Comparison of ENCODE assay signal across 11 cellular contexts in the genomic region with DNA sequence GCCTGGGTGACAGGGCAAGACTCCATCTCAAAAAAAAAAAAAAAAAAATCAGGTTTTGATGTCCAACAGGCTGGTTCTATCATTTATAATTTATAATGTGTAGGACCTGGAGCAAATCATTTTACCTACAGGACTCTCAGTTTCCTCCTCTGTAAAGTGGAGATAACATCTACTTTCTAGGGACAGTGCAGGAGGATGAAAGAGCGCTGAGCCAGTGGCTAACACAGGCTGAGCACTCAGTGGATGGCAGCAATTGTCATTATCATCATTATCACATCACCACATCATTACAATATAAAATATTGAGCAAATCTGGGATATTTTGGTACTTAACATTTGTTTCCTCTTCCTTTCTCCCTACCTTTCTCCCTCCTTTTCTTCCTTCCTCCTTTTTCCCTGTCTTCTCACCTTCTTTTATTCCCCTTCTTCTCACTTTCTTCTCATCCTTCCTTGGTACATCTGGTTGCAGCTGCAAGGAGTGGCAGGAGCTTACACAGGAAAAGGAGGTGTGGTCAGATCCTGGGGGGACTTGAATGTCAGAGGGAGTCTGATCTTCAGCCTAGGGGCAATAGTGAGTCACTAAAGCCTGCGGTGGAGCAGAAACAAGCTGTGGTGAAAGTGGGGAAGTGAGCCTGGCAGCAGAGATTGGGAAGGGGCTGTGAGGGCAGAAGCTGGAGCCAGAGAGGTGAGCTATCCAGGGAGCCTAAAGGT. TPM values are rescaled to one million over a fixed set of nuclear protein-coding genes. Genes with fewer than 3 reads are reported as not detected.
DNase-seq lines count a peak whose midpoint lies in the region; ATAC-seq and TF ChIP-seq lines count a peak whose summit lies in the region.
"Had no signal": no experiment of that assay in that cellular context is flagged by ENCODE, and none has a peak within 500 bp of the region (broad histone marks: within the 10 kb centered on the region; RNA-seq: fewer than 3 reads in every experiment).

No MANE protein-coding gene starts in this region.

- no peaks in the 10 kb centered on the region for H3F3A ChIP-seq in GM23338 (replicated peaks; ENCODE audit: low read depth)

- H3K4me1 ChIP-seq in GM23338 (ENCODE audit: insufficient read depth): peaks cover 12% of the 10 kb centered on the region; the same call in 1 of the 2 replicates

- H3K27ac Mint-ChIP-seq in GM23338 (no peak overlapping the region), progenitor cell of endocrine pancreas (no peak overlapping the region)
- H3K27ac Mint-ChIP-seq: activated CD4-positive, alpha-beta T cell treated with anti-CD3 and anti-CD28 coated beads, Interleukin-2, amount 10 ng/mL, durations not matched to agents 7 days and 5 days had no signal

- H3K4me3 ChIP-seq in GM23338 (no peak overlapping the region), MG63 (no peak overlapping the region)

- no peak for TF ChIP-seq CTCF in GM23338 (conservative IDR thresholded peaks at IDR 0.05; ENCODE audit: low read depth in 2 of 2)
- TF ChIP-seq CTCF in progenitor cell of endocrine pancreas (IDR thresholded peaks at IDR 0.05; ENCODE audit: unreplicated experiment): no peak

- DNase-seq in GM23338 (ENCODE audit: low spot score) (peak; percentile 61), MG63 (peak; percentile 51), SW480 (ENCODE audit: low spot score) (peak; percentile 47), iPS DF 19.7 (ENCODE audit: low read depth, low spot score) (peak; percentile 35), pons (ENCODE audit: low spot score) (no peak), NAMALWA (ENCODE audit: low spot score) (no peak), progenitor cell of endocrine pancreas (ENCODE audit: low spot score, unreplicated experiment) (no peak)
- DNase-seq in activated CD8-positive, alpha-beta memory T cell treated with anti-CD3 and anti-CD28 coated beads, Interleukin-2, amount 50 U/mL, for 4 hours: no peak
- DNase-seq: activated CD4-positive, alpha-beta T cell treated with anti-CD3 and anti-CD28 coated beads, Interleukin-2, amount 10 ng/mL, durations not matched to agents 7 days and 5 days; NCI-H1048; stimulated activated naive CD4-positive, alpha-beta T cell treated with Interleukin-2 at 50 U/mL for 16 hours had no signal

- H3K27ac ChIP-seq in GM23338 (ENCODE audit: low read depth): no peak overlapping the region

- no peaks in the 10 kb centered on the region for H3K36me3 ChIP-seq in GM23338 (ENCODE audit: insufficient read depth)
- no peaks in the 10 kb centered on the region for H3K36me3 ChIP-seq in MG63

- H3K9me2 ChIP-seq in GM23338 (ENCODE audit: insufficient read depth): no peaks in the 10 kb centered on the region

- no peak overlapping the region for H3K4me3 Mint-ChIP-seq in GM23338
- no peak overlapping the region for H3K4me3 Mint-ChIP-seq in progenitor cell of endocrine pancreas (ENCODE audit: low read depth)
- H3K4me3 Mint-ChIP-seq: activated CD4-positive, alpha-beta T cell treated with anti-CD3 and anti-CD28 coated beads, Interleukin-2, amount 10 ng/mL, durations not matched to agents 7 days and 5 days had no signal

- H4K20me1 ChIP-seq in GM23338 (replicated peaks; ENCODE audit: insufficient read depth): no peaks in the 10 kb centered on the region

- peak; percentile 88 for ATAC-seq in GM23338

- peaks cover 10% of the 10 kb centered on the region; the same call in 2 of the 3 replicates for H3K9me3 Mint-ChIP-seq in GM23338
- peaks cover 4% of the 10 kb centered on the region for H3K9me3 Mint-ChIP-seq in progenitor cell of endocrine pancreas (ENCODE audit: low read depth)

- H3K27me3 ChIP-seq in GM23338 (ENCODE audit: insufficient read depth) (no peaks in the 10 kb centered on the region), MG63 (peaks cover 5% of the 10 kb centered on the region; the same call in 1 of the 2 replicates)

- H3K36me3 Mint-ChIP-seq in GM23338 (ENCODE audit: low read depth) (peaks cover 3% of the 10 kb centered on the region; the same call in 2 of the 3 replicates), progenitor cell of endocrine pancreas (ENCODE audit: insufficient read depth) (no peaks in the 10 kb centered on the region)

- no peaks in the 10 kb centered on the region for H3K79me2 ChIP-seq in GM23338 (replicated peaks; ENCODE audit: insufficient read depth)

- H2AFZ ChIP-seq in GM23338: peak overlapping the region; percentile 73

- H3K27me3 Mint-ChIP-seq in GM23338 (ENCODE audit: insufficient read depth, low read depth, poor library complexity): peaks cover 5% of the 10 kb centered on the region
- peaks cover 3% of the 10 kb centered on the region for H3K27me3 Mint-ChIP-seq in progenitor cell of endocrine pancreas

- H3K4me1 Mint-ChIP-seq in GM23338: peaks cover 14% of the 10 kb centered on the region
- peaks cover 11% of the 10 kb centered on the region for H3K4me1 Mint-ChIP-seq in progenitor cell of endocrine pancreas (ENCODE audit: low read depth)

- H3K4me2 ChIP-seq in GM23338: no peak overlapping the region

- H3K9me3 ChIP-seq in MG63: no peaks in the 10 kb centered on the region

TF ChIP-seq in GM23338, 12 proteins besides CTCF, POLR2A, EP300 and RAD21:
- TF ChIP-seq EZH2 (IDR thresholded peaks at IDR 0.05; ENCODE audit: low read depth, unreplicated experiment) (no peak), STAT1 (IDR thresholded peaks at IDR 0.05; ENCODE audit: unreplicated experiment) (no peak), JUNB (IDR thresholded peaks at IDR 0.05; ENCODE audit: unreplicated experiment) (no peak), NANOG (IDR thresholded peaks at IDR 0.05; ENCODE audit: borderline replicate concordance) (no peak), EZH2phosphoT487 (IDR thresholded peaks at IDR 0.05; ENCODE audit: unreplicated experiment) (no peak), ZNF114 (CRISPR knock-in tag; IDR thresholded peaks at IDR 0.05) (no peak), POLR2AphosphoS5 (IDR thresholded peaks at IDR 0.05; ENCODE audit: low read depth) (no peak)
- TF ChIP-seq, protein P1, sequence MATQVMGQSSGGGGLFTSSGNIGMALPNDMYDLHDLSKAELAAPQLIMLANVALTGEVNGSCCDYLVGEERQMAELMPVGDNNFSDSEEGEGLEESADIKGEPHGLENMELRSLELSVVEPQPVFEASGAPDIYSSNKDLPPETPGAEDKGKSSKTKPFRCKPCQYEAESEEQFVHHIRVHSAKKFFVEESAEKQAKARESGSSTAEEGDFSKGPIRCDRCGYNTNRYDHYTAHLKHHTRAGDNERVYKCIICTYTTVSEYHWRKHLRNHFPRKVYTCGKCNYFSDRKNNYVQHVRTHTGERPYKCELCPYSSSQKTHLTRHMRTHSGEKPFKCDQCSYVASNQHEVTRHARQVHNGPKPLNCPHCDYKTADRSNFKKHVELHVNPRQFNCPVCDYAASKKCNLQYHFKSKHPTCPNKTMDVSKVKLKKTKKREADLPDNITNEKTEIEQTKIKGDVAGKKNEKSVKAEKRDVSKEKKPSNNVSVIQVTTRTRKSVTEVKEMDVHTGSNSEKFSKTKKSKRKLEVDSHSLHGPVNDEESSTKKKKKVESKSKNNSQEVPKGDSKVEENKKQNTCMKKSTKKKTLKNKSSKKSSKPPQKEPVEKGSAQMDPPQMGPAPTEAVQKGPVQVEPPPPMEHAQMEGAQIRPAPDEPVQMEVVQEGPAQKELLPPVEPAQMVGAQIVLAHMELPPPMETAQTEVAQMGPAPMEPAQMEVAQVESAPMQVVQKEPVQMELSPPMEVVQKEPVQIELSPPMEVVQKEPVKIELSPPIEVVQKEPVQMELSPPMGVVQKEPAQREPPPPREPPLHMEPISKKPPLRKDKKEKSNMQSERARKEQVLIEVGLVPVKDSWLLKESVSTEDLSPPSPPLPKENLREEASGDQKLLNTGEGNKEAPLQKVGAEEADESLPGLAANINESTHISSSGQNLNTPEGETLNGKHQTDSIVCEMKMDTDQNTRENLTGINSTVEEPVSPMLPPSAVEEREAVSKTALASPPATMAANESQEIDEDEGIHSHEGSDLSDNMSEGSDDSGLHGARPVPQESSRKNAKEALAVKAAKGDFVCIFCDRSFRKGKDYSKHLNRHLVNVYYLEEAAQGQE (IDR thresholded peaks at IDR 0.05; ENCODE audit: unreplicated experiment): no peak

RNA-seq across cellular contexts. Expression of a gene that starts 24.6 kb away (rescaled TPM):
- 36.3 and 46.1 TPM in 2 replicates for total RNA-seq in GM23338 (2014; rRNA removed; shearing (Covaris generic))
- polyA plus RNA-seq in GM23338 (2016; fragmentation: Nextera tagmentation; extraction: Ambion mirVana): 68.7 and 71.2 TPM in 2 replicates
- 44.9 and 49.3 TPM in 2 replicates for total RNA-seq in MG63 (2014; rRNA removed; shearing (Covaris generic); ENCODE audit: low replicate concordance)
- 52.6 and 60.4 TPM in 2 replicates for total RNA-seq in progenitor cell of endocrine pancreas

Comparison
In these comparisons a context has a peak if more than half of its experiments do, and no peak if none do; other contexts are left out.
1. DNase-seq: peak in GM23338 (single experiment), MG63 (single experiment), SW480 (single experiment) and iPS DF 19.7 (single experiment); none in activated CD8-positive, alpha-beta memory T cell treated with anti-CD3 and anti-CD28 coated beads, Interleukin-2, amount 50 U/mL, for 4 hours (single experiment), pons (single experiment), NAMALWA (single experiment) and progenitor cell of endocrine pancreas (single experiment).